In the genomic region with DNA sequence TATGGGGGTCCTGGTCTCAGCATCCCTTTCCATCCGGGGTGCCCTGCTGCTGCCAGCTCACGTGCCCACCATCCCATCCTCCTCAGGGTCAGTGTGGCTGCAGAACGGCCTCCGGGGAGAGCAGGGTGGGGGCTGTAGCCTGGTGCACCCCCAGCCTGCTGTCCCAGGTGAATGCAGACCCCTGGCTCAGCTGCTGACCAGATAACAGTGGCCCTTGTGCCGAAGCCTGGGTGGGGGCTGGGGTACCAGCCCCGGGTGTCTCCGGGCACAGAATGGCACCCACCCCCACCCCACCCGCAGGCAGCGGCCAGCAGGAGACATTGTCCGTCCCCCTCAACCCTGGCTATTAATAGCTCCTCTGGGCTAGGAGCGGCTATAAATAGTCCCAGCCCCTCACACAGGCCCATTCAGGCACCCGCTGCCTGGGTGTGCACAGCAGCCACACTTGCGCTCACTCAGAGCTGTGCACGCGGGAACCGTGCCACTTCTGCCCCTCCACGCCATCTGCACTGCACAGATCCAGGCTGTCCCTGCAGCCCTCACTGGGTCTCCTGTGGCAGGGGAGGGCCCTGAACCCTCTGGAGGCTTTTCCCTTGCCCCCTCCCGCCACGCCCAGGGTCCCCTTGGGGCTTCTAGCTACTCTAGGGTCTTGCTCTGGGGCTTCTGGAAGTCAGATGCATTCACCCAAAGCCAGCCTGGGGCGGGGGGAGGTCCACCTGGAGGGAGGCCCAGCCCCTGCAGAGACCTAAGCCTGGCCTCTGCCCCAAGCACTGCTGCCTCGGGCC, we compare ENCODE assay signal across 1 cellular context.
TF ChIP-seq lines count a peak whose summit lies in the region.

No MANE protein-coding gene starts in this region.

TF ChIP-seq in neural cell, 6 proteins besides CTCF, POLR2A, EP300 and RAD21 (continued from another document):
- TF ChIP-seq, protein P1, sequence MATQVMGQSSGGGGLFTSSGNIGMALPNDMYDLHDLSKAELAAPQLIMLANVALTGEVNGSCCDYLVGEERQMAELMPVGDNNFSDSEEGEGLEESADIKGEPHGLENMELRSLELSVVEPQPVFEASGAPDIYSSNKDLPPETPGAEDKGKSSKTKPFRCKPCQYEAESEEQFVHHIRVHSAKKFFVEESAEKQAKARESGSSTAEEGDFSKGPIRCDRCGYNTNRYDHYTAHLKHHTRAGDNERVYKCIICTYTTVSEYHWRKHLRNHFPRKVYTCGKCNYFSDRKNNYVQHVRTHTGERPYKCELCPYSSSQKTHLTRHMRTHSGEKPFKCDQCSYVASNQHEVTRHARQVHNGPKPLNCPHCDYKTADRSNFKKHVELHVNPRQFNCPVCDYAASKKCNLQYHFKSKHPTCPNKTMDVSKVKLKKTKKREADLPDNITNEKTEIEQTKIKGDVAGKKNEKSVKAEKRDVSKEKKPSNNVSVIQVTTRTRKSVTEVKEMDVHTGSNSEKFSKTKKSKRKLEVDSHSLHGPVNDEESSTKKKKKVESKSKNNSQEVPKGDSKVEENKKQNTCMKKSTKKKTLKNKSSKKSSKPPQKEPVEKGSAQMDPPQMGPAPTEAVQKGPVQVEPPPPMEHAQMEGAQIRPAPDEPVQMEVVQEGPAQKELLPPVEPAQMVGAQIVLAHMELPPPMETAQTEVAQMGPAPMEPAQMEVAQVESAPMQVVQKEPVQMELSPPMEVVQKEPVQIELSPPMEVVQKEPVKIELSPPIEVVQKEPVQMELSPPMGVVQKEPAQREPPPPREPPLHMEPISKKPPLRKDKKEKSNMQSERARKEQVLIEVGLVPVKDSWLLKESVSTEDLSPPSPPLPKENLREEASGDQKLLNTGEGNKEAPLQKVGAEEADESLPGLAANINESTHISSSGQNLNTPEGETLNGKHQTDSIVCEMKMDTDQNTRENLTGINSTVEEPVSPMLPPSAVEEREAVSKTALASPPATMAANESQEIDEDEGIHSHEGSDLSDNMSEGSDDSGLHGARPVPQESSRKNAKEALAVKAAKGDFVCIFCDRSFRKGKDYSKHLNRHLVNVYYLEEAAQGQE (IDR thresholded peaks at IDR 0.05; ENCODE audit: borderline replicate concordance) = no peak
- TF ChIP-seq EZH2 (IDR thresholded peaks at IDR 0.05; ENCODE audit: borderline replicate concordance, insufficient read depth, low read length, poor library complexity, severe bottlenecking) (no peak), POLR2AphosphoS5 (IDR thresholded peaks at IDR 0.05) (no peak)
